Comparison of ENCODE assay signal across 1 cellular context in genomic region chr7:42192851-42193456, GRCh38.
TF ChIP-seq lines count a peak whose summit lies in the region.

No MANE protein-coding gene starts in this region.

TF ChIP-seq in WTC11, 78 proteins besides CTCF, POLR2A, EP300 and RAD21 (continued from another document):
- TF ChIP-seq, protein P1, sequence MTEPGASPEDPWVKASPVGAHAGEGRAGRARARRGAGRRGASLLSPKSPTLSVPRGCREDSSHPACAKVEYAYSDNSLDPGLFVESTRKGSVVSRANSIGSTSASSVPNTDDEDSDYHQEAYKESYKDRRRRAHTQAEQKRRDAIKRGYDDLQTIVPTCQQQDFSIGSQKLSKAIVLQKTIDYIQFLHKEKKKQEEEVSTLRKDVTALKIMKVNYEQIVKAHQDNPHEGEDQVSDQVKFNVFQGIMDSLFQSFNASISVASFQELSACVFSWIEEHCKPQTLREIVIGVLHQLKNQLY (CRISPR knock-in tag; IDR thresholded peaks at IDR 0.05), result no peak
- no peak for TF ChIP-seq FOXP1 (CRISPR knock-in tag; IDR thresholded peaks at IDR 0.05; ENCODE audit: borderline replicate concordance)
TF ChIP-seq in WTC11: peak in this region for 0.
